Comparison of ENCODE assay signal across 8 cellular contexts in the genomic region with DNA sequence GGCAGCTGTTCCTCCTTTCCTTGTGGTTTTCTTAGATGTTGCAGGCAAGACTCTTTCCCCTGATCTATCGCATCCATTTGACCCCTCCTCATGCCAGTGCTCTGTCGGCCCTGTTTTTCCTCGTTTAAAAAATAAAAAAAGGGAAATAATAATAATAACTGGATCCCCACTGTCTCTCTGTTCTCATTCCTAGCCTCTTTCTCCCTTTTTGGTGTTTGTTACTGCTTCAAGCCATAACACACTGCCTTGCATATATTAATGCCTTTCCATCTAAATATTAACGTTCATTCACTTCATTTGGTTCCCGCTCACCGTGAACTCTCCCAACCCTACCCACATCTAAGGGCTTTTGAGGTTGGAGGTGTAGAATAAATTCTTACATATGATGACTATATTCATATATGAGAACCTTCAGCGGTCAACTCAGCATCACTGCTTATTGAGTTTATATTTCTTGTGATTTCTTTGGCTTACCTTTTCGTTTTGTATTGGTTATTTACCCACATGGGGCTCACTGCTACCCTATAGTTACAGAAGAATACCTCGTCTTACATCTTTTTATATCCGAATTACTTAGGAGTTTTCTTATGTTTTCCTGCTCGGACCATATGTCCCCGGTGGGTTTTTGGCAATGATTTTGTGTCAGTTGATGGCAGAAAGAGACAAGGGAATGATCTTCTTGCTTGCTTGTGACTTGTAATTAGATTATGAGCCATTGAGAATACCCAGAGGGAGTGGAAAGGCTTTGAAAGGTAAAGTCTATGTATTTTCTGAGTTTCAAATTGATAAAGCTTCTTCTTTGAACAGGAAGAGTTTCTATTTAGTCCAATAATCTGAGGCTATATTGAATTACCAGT. TPM values are rescaled to one million over a fixed set of nuclear protein-coding genes. Genes with fewer than 3 reads are reported as not detected.
DNase-seq lines count a peak whose midpoint lies in the region; ATAC-seq and FAIRE-seq lines count a peak whose summit lies in the region.

No MANE protein-coding gene starts in this region.

- H3K9ac ChIP-seq in iPS-18a (ENCODE audit: low read length): peak overlapping the region; percentile 91
- peak overlapping the region; percentile 79 to 97 (median 87) for H3K9ac ChIP-seq in subcutaneous abdominal adipose tissue (ENCODE audit: low read length in 5 of 5)

- H3K27me3 Mint-ChIP-seq in activated T-helper 17 cell treated with anti-CD3 and anti-CD28 coated beads, Interleukin-2, amount 50 U/mL, for 72 hours: no peaks in the 10 kb centered on the region

- H3K27me3 ChIP-seq in iPS-18a (ENCODE audit: control insufficient read depth, insufficient read depth, low read length) (no peaks in the 10 kb centered on the region), subcutaneous abdominal adipose tissue (ENCODE audit: control insufficient read depth in 5 of 5, insufficient read depth in 4 of 5, low read length in 5 of 5) (no peaks in the 10 kb centered on the region)

- peaks cover 6% of the 10 kb centered on the region for H3K4me1 Mint-ChIP-seq in activated T-helper 17 cell treated with anti-CD3 and anti-CD28 coated beads, Interleukin-2, amount 50 U/mL, for 72 hours

- DNase-seq in G401 (ENCODE audit: low spot score) (peak; percentile 62), HTR-8/SVneo (ENCODE audit: insufficient read length, low spot score) (peak; percentile 15), GM19238 (ENCODE audit: insufficient read length, low spot score) (no peak)
- DNase-seq in activated effector memory CD4-positive, alpha-beta T cell treated with anti-CD3 and anti-CD28 coated beads, Interleukin-2, amount 50 U/mL, for 16 hours: no peak

- H3K36me3 Mint-ChIP-seq in activated T-helper 17 cell treated with anti-CD3 and anti-CD28 coated beads, Interleukin-2, amount 50 U/mL, for 72 hours (ENCODE audit: low read depth): no peaks in the 10 kb centered on the region

- FAIRE-seq in HTR-8/SVneo (lab: Jason Lieb, UNC): no peak

- H3K4me3 ChIP-seq in iPS-18a (ENCODE audit: low read length): peak overlapping the region; percentile 99
- H3K4me3 ChIP-seq in subcutaneous abdominal adipose tissue (ENCODE audit: low read depth in 1 of 5, low read length in 5 of 5): peak overlapping the region; percentile 77 to 100 (median 81)

- H3K27ac ChIP-seq in iPS-18a (ENCODE audit: low read length): peak overlapping the region; percentile 8
- H3K27ac ChIP-seq in subcutaneous abdominal adipose tissue (ENCODE audit: low read depth, low read length): peak overlapping the region; percentile 95

- H3K4me3 Mint-ChIP-seq in activated T-helper 17 cell treated with anti-CD3 and anti-CD28 coated beads, Interleukin-2, amount 50 U/mL, for 72 hours: no peak overlapping the region

- no peaks in the 10 kb centered on the region for H3K9me3 ChIP-seq in iPS-18a (ENCODE audit: control insufficient read depth, low read depth, low read length)
- no peaks in the 10 kb centered on the region for H3K9me3 ChIP-seq in subcutaneous abdominal adipose tissue (ENCODE audit: control insufficient read depth in 5 of 5, low read length in 5 of 5)

- no peaks in the 10 kb centered on the region for H3K9me3 Mint-ChIP-seq in activated T-helper 17 cell treated with anti-CD3 and anti-CD28 coated beads, Interleukin-2, amount 50 U/mL, for 72 hours

- peak; percentile 17 for ATAC-seq in GM21390 (IDR thresholded peaks at IDR 0.05; ENCODE audit: unreplicated experiment)
- peak; percentile 15 for ATAC-seq in activated T-helper 17 cell treated with anti-CD3 and anti-CD28 coated beads, Interleukin-2, amount 50 U/mL, for 72 hours (replicated peaks)

- in situ Hi-C loops in G401 (cut with HindIII; ENCODE audit: low sequenced_read_pairs): no loop called here

- H3K27ac Mint-ChIP-seq in activated T-helper 17 cell treated with anti-CD3 and anti-CD28 coated beads, Interleukin-2, amount 50 U/mL, for 72 hours: no peak overlapping the region

- H3K36me3 ChIP-seq in iPS-18a (ENCODE audit: control insufficient read depth, low read depth, low read length) (no peaks in the 10 kb centered on the region), subcutaneous abdominal adipose tissue (ENCODE audit: control insufficient read depth in 5 of 5, insufficient read depth in 5 of 5, low read length in 5 of 5) (no peaks in the 10 kb centered on the region)

- H3K4me1 ChIP-seq in iPS-18a (ENCODE audit: control insufficient read depth, low read depth, low read length) (peaks cover 5% of the 10 kb centered on the region), subcutaneous abdominal adipose tissue (ENCODE audit: control insufficient read depth in 5 of 5, insufficient read depth in 5 of 5, low read length in 5 of 5) (peaks cover 5 to 14% (median 12%) of the 10 kb centered on the region in 5 donors)

RNA-seq across cellular contexts. Expression of a gene that starts 0.8 kb away (rescaled TPM):
- total RNA-seq in G401 (2014; rRNA removed; shearing (Covaris generic)): 2.0 and 2.2 TPM in 2 replicates
- 10 to 100 TPM; 15.0 to 16.0 TPM for total RNA-seq in activated T-helper 17 cell treated with anti-CD3 and anti-CD28 coated beads, Interleukin-2, amount 50 U/mL, for 72 hours

Comparison
In these comparisons a context has a peak if more than half of its experiments do, and no peak if none do; other contexts are left out.
1. DNase-seq: peak in G401 (single experiment) and HTR-8/SVneo (single experiment); none in GM19238 (single experiment) and activated effector memory CD4-positive, alpha-beta T cell treated with anti-CD3 and anti-CD28 coated beads, Interleukin-2, amount 50 U/mL, for 16 hours (single experiment).